Comparison of ENCODE assay signal across 8 cellular contexts in the genomic region with DNA sequence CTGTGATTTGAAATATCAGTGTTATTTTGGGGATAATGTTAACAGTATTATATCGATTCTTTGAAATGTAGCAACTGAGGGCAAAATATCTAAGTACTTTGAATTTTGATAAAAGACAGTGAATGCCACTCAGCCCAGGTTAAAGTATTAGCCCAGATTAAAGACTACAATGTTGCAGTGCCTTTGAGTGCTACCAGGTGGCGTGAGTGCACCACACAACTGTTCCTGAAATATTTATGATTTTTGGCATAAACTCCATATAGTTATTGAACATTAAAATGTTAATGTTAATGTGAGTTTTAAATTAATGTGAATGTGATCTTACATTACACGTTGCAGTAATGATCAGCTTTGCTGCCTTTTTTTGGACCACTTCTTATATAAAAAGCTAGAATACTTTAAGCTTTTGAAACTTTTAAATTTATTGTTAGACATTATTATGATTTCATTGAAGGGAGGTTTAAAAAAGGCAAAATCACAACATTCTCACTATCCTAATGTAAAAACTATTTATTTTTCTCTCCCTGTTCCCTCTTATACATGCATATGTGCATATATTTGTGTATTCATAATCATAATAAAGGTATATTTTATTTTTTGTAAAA. TPM values are rescaled to one million over a fixed set of nuclear protein-coding genes. Genes with fewer than 3 reads are reported as not detected.
A peak's percentile ranks its signal among the peaks of the same experiment; 100 is the strongest.
DNase-seq lines count a peak whose midpoint lies in the region; ATAC-seq and TF ChIP-seq lines count a peak whose summit lies in the region.

No MANE protein-coding gene starts in this region.

- 42% methylated on average over 3 of the region's 3 CpGs for WGBS in suprapubic skin

- H3K9me3 Mint-ChIP-seq in activated naive CD8-positive, alpha-beta T cell treated with anti-CD3 and anti-CD28 coated beads for 36 hours, result no peaks in the 10 kb centered on the region

- no peak overlapping the region for H3K27ac ChIP-seq in suprapubic skin

- peaks cover 12% of the 10 kb centered on the region for H3K36me3 Mint-ChIP-seq in activated naive CD8-positive, alpha-beta T cell treated with anti-CD3 and anti-CD28 coated beads for 36 hours

- no peaks in the 10 kb centered on the region for H3K27me3 ChIP-seq in suprapubic skin

- H3K4me3 ChIP-seq in suprapubic skin, result no peak overlapping the region

- TF ChIP-seq CTCF in suprapubic skin (IDR thresholded peaks at IDR 0.05), result peak; percentile 62 to 70

- no peak for TF ChIP-seq POLR2A in suprapubic skin (IDR thresholded peaks at IDR 0.05)

- H3K9me3 ChIP-seq in suprapubic skin, result no peaks in the 10 kb centered on the region

- H3K27me3 Mint-ChIP-seq in activated naive CD8-positive, alpha-beta T cell treated with anti-CD3 and anti-CD28 coated beads for 36 hours, result no peaks in the 10 kb centered on the region

- peaks cover 53% of the 10 kb centered on the region for H3K36me3 ChIP-seq in suprapubic skin

- H3K4me1 ChIP-seq in suprapubic skin, result no peaks in the 10 kb centered on the region

- DNase-seq in activated effector memory CD4-positive, alpha-beta T cell treated with anti-CD3 and anti-CD28 coated beads, Interleukin-2, amount 50 U/mL, for 16 hours, result peak; percentile 75
- DNase-seq in activated effector memory CD4-positive, alpha-beta T cell treated with Interleukin-2 at 50 U/mL for 16 hours, result no peak
- peak; percentile 8 for DNase-seq in NCI-H748 (lab: John Stamatoyannopoulos, UW; ENCODE audit: unreplicated experiment)
- DNase-seq in activated naive CD8-positive, alpha-beta T cell treated with anti-CD3 and anti-CD28 coated beads for 36 hours, result peak; percentile 20
- peak; percentile 33 for DNase-seq in iPS-NIHi7 (ENCODE audit: extremely low spot score)
- DNase-seq in suprapubic skin (ENCODE audit: low spot score in 2 of 2), result no peak
- no peak for DNase-seq in GM19238 (ENCODE audit: insufficient read length, low spot score)

- ATAC-seq in HG02870 (IDR thresholded peaks at IDR 0.05; ENCODE audit: unreplicated experiment), result peak; percentile 67

- H3K4me3 Mint-ChIP-seq in activated naive CD8-positive, alpha-beta T cell treated with anti-CD3 and anti-CD28 coated beads for 36 hours, result no peak overlapping the region

- TF ChIP-seq EP300 in suprapubic skin (IDR thresholded peaks at IDR 0.05), result no peak

- H3K4me1 Mint-ChIP-seq in activated naive CD8-positive, alpha-beta T cell treated with anti-CD3 and anti-CD28 coated beads for 36 hours, result peaks cover 2% of the 10 kb centered on the region

- H3K27ac Mint-ChIP-seq in activated naive CD8-positive, alpha-beta T cell treated with anti-CD3 and anti-CD28 coated beads for 36 hours, result no peak overlapping the region

RNA-seq across cellular contexts. Expression of gene MRPS35, which starts 22.5 kb away (rescaled TPM):
- total RNA-seq in activated naive CD8-positive, alpha-beta T cell treated with anti-CD3 and anti-CD28 coated beads for 36 hours, result 10 to 100 TPM; 69.5 to 70.2 TPM
- total RNA-seq in suprapubic skin, result 10 to 100 TPM; 35.6 to 65.8 (median 40.1) TPM

RNA-seq across cellular contexts. Expression of gene REP15, which starts 36.9 kb away (rescaled TPM):
- under 1 TPM; 0.20 to 0.33 TPM for total RNA-seq in activated naive CD8-positive, alpha-beta T cell treated with anti-CD3 and anti-CD28 coated beads for 36 hours
- 1 to 10 TPM in 3 of 4 donors, under 1 TPM in 1; 0.99 to 2.1 (median 1.5) TPM for total RNA-seq in suprapubic skin

RNA-seq across cellular contexts. Expression of gene KLHL42, which starts 46.9 kb away (rescaled TPM):
- total RNA-seq in activated naive CD8-positive, alpha-beta T cell treated with anti-CD3 and anti-CD28 coated beads for 36 hours, result 10 to 100 TPM; 16.3 to 16.4 TPM
- total RNA-seq in suprapubic skin, result 10 to 100 TPM; 14.0 to 30.3 (median 25.0) TPM

RNA-seq across cellular contexts. Expression of gene MANSC4, which starts 46.9 kb away (rescaled TPM):
- total RNA-seq in activated naive CD8-positive, alpha-beta T cell treated with anti-CD3 and anti-CD28 coated beads for 36 hours, result not detected
- total RNA-seq in suprapubic skin, result not detected

Comparison
In these comparisons a context has a peak if more than half of its experiments do, and no peak if none do; other contexts are left out.
1. DNase-seq: peak in activated effector memory CD4-positive, alpha-beta T cell treated with anti-CD3 and anti-CD28 coated beads, Interleukin-2, amount 50 U/mL, for 16 hours (single experiment), NCI-H748 (single experiment), activated naive CD8-positive, alpha-beta T cell treated with anti-CD3 and anti-CD28 coated beads for 36 hours (single experiment) and iPS-NIHi7 (single experiment); none in activated effector memory CD4-positive, alpha-beta T cell treated with Interleukin-2 at 50 U/mL for 16 hours (single experiment), suprapubic skin (0 of 2) and GM19238 (single experiment).